ENCODE assay signal across 1 cellular context in genomic region chr4:39458505-39459300, GRCh38.
TF ChIP-seq lines count a peak whose summit lies in the region.

TSS of gene LIAS (plus strand) at chr4:39459056. CDS start at chr4:39459118, 62 bp downstream.
TSS of gene RPL9 (minus strand) at chr4:39458922. CDS start at chr4:39458439, 483 bp downstream.

TF ChIP-seq in K562, 482 proteins besides CTCF, POLR2A, EP300 and RAD21 (continued from another document and continues in another):
- TF ChIP-seq MGA (IDR thresholded peaks at IDR 0.05) (peak; percentile 71), MTF1 (CRISPR knock-in tag; IDR thresholded peaks at IDR 0.05; ENCODE audit: borderline replicate concordance) (no peak), NCOA4 (IDR thresholded peaks at IDR 0.05; ENCODE audit: partially characterized antibody) (no peak), NRF1 (conservative IDR thresholded peaks at IDR 0.05 in 1 of 2, IDR thresholded peaks at IDR 0.05 in 1 of 2) (peak; percentile 58), ZNF561 (CRISPR knock-in tag; conservative IDR thresholded peaks at IDR 0.05) (no peak), ATF3 (IDR thresholded peaks at IDR 0.05) (peak; percentile 99), ATF3 (CRISPR knock-in tag; conservative IDR thresholded peaks at IDR 0.05) (no peak; the same call in 1 of the 2 replicates), MLX (CRISPR knock-in tag; conservative IDR thresholded peaks at IDR 0.05) (no peak), REST (CRISPR knock-in tag; IDR thresholded peaks at IDR 0.05; ENCODE audit: low read depth) (no peak), ZNF395 (CRISPR knock-in tag; IDR thresholded peaks at IDR 0.05) (no peak), MEF2A (IDR thresholded peaks at IDR 0.05; ENCODE audit: control insufficient read depth, low read depth, low read length) (no peak), RNF219 (CRISPR knock-in tag; IDR thresholded peaks at IDR 0.05) (0 out of 2 replicates have a peak, but pooled peaks have one; percentile 58), HCFC1 (IDR thresholded peaks at IDR 0.05; ENCODE audit: low read depth, low read length) (peak; percentile 87), ZNF584 (CRISPR knock-in tag; IDR thresholded peaks at IDR 0.05; ENCODE audit: low read depth) (no peak), EWSR1 (IDR thresholded peaks at IDR 0.05; ENCODE audit: borderline replicate concordance, low read depth, partially characterized antibody) (no peak), CREB5 (CRISPR knock-in tag; IDR thresholded peaks at IDR 0.05) (no peak), ATF1 (CRISPR knock-in tag; IDR thresholded peaks at IDR 0.05) (peak; percentile 99), ATF1 (tag; IDR thresholded peaks at IDR 0.05) (peak; percentile 100), NR2F6 (CRISPR knock-in tag; IDR thresholded peaks at IDR 0.05) (no peak), ZNF324 (CRISPR knock-in tag; IDR thresholded peaks at IDR 0.05) (no peak), FUS (optimal IDR thresholded peaks at IDR 0.05; ENCODE audit: low read depth, low read length) (no peak), TRIM28 (IDR thresholded peaks at IDR 0.05) (no peak), SAP30 (IDR thresholded peaks at IDR 0.05; ENCODE audit: borderline replicate concordance, insufficient read depth, low read depth, low read length, poor library complexity, severe bottlenecking) (peak; percentile 19), ID3 (CRISPR knock-in tag; IDR thresholded peaks at IDR 0.05) (no peak), ID3 (tag; IDR thresholded peaks at IDR 0.05) (peak; percentile 68), CXXC5 (CRISPR knock-in tag; IDR thresholded peaks at IDR 0.05) (peak; percentile 96), PURB (CRISPR knock-in tag; IDR thresholded peaks at IDR 0.05; ENCODE audit: low read depth) (no peak), ZC3H4 (CRISPR knock-in tag; IDR thresholded peaks at IDR 0.05; ENCODE audit: borderline replicate concordance) (no peak; the same call in 1 of the 2 replicates)
